Comparison of ENCODE assay signal across 31 cellular contexts in genomic region chr2:27751377-27751776, GRCh38.
"Had no signal": no experiment of that assay in that cellular context is flagged by ENCODE, and none has a peak within 500 bp of the region (broad histone marks: within the 10 kb centered on the region; RNA-seq: fewer than 3 reads in every experiment).

No MANE protein-coding gene starts in this region.

- H3K4me1 Mint-ChIP-seq: activated naive CD4-positive, alpha-beta T cell treated with anti-CD3 and anti-CD28 coated beads, Interleukin-2, amount 50 U/mL, for 24 hours; activated naive CD8-positive, alpha-beta T cell treated with anti-CD3 and anti-CD28 coated beads, Interleukin-2, amount 50 U/mL, for 24 hours; immature natural killer cell; naive thymus-derived CD8-positive, alpha-beta T cell had no signal

- H3K4me1 ChIP-seq: gastrocnemius medialis, psoas muscle, transverse colon had no signal

- H3K27ac Mint-ChIP-seq: activated naive CD4-positive, alpha-beta T cell treated with anti-CD3 and anti-CD28 coated beads, Interleukin-2, amount 50 U/mL, for 24 hours; activated naive CD8-positive, alpha-beta T cell treated with anti-CD3 and anti-CD28 coated beads, Interleukin-2, amount 50 U/mL, for 24 hours; activated T-helper 2 cell treated with anti-CD3 and anti-CD28 coated beads, Interferon-gamma antibody, Interleukin-2, Interleukin-4, amounts not matched to agents 10 μg/mL and 5 μg/mL and 100 μg/mL, durations not matched to agents 14 hours and 24 hours and 36 hours; immature natural killer cell; naive thymus-derived CD8-positive, alpha-beta T cell had no signal

- DNase-seq: activated CD4-positive, alpha-beta T cell treated with anti-CD3 and anti-CD28 coated beads for 4 hours; activated CD4-positive, alpha-beta T cell treated with anti-CD3 and anti-CD28 coated beads, Interleukin-2, amount 50 U/mL, for 48 hours; activated CD8-positive, alpha-beta memory T cell treated with anti-CD3 and anti-CD28 coated beads, Interleukin-2, amount 50 U/mL, for 4 hours; activated naive CD8-positive, alpha-beta T cell treated with anti-CD3 and anti-CD28 coated beads, Interleukin-2, amount 50 U/mL, for 24 hours; activated T-cell treated with anti-CD3 and anti-CD28 coated beads, Interleukin-2, amount 50 U/mL, for 48 hours; amygdala; caudate nucleus; cortex of kidney; effector memory CD8-positive, alpha-beta T cell; erythroblast; gastrocnemius medialis; glutamatergic neuron; hippocampal formation; immature natural killer cell; kidney; naive thymus-derived CD8-positive, alpha-beta T cell; nucleus accumbens; pancreas; psoas muscle; stimulated activated CD4-positive, alpha-beta T cell treated with anti-CD3 and anti-CD28 coated beads, Interleukin-15, amount 100 ng/mL, for 24 hours; stimulated activated CD4-positive, alpha-beta T cell treated with anti-CD3 and anti-CD28 coated beads, Interleukin-2, amount 100 ng/mL, for 24 hours; stimulated activated naive CD8-positive, alpha-beta T cell treated with anti-CD3 and anti-CD28 coated beads, Interleukin-15, Interleukin-2, amounts not matched to agents 100 U/mL and 50 U/mL, for 24 hours; T-helper 9 cell; testis; transverse colon had no signal

- FAIRE-seq: kidney, pancreas, TTC549, urothelium cell line had no signal

- H3K9me3 Mint-ChIP-seq: activated naive CD4-positive, alpha-beta T cell treated with anti-CD3 and anti-CD28 coated beads, Interleukin-2, amount 50 U/mL, for 24 hours had no signal

- ATAC-seq: activated naive CD8-positive, alpha-beta T cell treated with anti-CD3 and anti-CD28 coated beads, Interleukin-2, amount 50 U/mL, for 24 hours; effector memory CD8-positive, alpha-beta T cell; gastrocnemius medialis; naive thymus-derived CD8-positive, alpha-beta T cell; pancreas; psoas muscle; stimulated activated naive CD8-positive, alpha-beta T cell treated with anti-CD3 and anti-CD28 coated beads, Interleukin-15, Interleukin-2, amounts not matched to agents 100 U/mL and 50 U/mL, for 24 hours had no signal

- H3K27me3 Mint-ChIP-seq: activated naive CD4-positive, alpha-beta T cell treated with anti-CD3 and anti-CD28 coated beads, Interleukin-2, amount 50 U/mL, for 24 hours had no signal

- H3K36me3 ChIP-seq: gastrocnemius medialis, pancreas, transverse colon had no signal

- H3K27ac ChIP-seq: gastrocnemius medialis, psoas muscle, testis, transverse colon, VCaP had no signal

- H3K27me3 ChIP-seq: gastrocnemius medialis, pancreas, testis, transverse colon had no signal

- H3K4me3 Mint-ChIP-seq: activated naive CD4-positive, alpha-beta T cell treated with anti-CD3 and anti-CD28 coated beads, Interleukin-2, amount 50 U/mL, for 24 hours; activated naive CD8-positive, alpha-beta T cell treated with anti-CD3 and anti-CD28 coated beads, Interleukin-2, amount 50 U/mL, for 24 hours; effector memory CD8-positive, alpha-beta T cell; immature natural killer cell; naive thymus-derived CD8-positive, alpha-beta T cell; neural crest cell had no signal

- H3K4me3 ChIP-seq: gastrocnemius medialis, pancreas, psoas muscle, testis, transverse colon had no signal

- H3K9me3 ChIP-seq: gastrocnemius medialis, pancreas, psoas muscle, testis, transverse colon had no signal

- H3K36me3 Mint-ChIP-seq: immature natural killer cell had no signal
